Comparison of ENCODE assay signal across 20 cellular contexts in the genomic region with DNA sequence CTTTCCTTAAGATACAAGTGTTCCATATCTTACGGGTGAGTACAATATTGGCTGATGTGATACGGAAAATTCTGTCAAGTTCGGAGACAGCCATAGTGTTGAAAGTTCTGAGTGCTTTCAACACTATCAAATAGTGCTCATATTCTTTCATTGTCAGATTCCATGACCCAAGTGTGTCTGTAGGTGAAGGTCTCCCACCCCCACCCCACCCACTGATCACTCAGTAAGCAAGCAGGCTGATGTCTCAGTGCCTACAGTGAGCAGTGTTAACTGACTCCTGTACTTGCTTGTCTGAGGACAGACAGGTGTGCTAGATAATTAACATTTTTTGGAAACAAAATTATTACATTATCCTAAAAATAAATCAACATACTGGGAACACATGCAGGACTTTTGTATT.
A peak's percentile ranks its signal among the peaks of the same experiment; 100 is the strongest.
DNase-seq lines count a peak whose midpoint lies in the region; ATAC-seq, FAIRE-seq and TF ChIP-seq lines count a peak whose summit lies in the region.
"Had no signal": no experiment of that assay in that cellular context is flagged by ENCODE, and none has a peak within 500 bp of the region (broad histone marks: within the 10 kb centered on the region; RNA-seq: fewer than 3 reads in every experiment).

No MANE protein-coding gene starts in this region.

- no peaks in the 10 kb centered on the region for H3K9me3 Mint-ChIP-seq in osteocyte (ENCODE audit: unreplicated experiment)
- H3K9me3 Mint-ChIP-seq in activated naive CD4-positive, alpha-beta T cell treated with anti-CD3 and anti-CD28 coated beads, Interleukin-2, amount 50 U/mL, for 72 hours, result no peaks in the 10 kb centered on the region
- no peaks in the 10 kb centered on the region for H3K9me3 Mint-ChIP-seq in activated T-helper 17 cell treated with anti-CD3 and anti-CD28 coated beads, Interleukin-2, amount 50 U/mL, for 72 hours
- H3K9me3 Mint-ChIP-seq in activated CD4-positive, alpha-beta T cell treated with anti-CD3 and anti-CD28 coated beads, Interleukin-2, amount 10 ng/mL, durations not matched to agents 24 days and 14 days, result no peaks in the 10 kb centered on the region
- H3K9me3 Mint-ChIP-seq: CD4-positive, alpha-beta T cell had no signal

- H3K27ac Mint-ChIP-seq in osteocyte (ENCODE audit: unreplicated experiment), result peak overlapping the region; percentile 71
- H3K27ac Mint-ChIP-seq in activated naive CD4-positive, alpha-beta T cell treated with anti-CD3 and anti-CD28 coated beads, Interleukin-2, amount 50 U/mL, for 72 hours, result peak overlapping the region in 1 of 2 donors; percentile 59
- no peak overlapping the region for H3K27ac Mint-ChIP-seq in activated T-helper 17 cell treated with anti-CD3 and anti-CD28 coated beads, Interleukin-2, amount 50 U/mL, for 72 hours
- no peak overlapping the region for H3K27ac Mint-ChIP-seq in activated CD4-positive, alpha-beta T cell treated with anti-CD3 and anti-CD28 coated beads, Interleukin-2, amount 10 ng/mL, durations not matched to agents 24 days and 14 days
- H3K27ac Mint-ChIP-seq: CD4-positive, alpha-beta T cell had no signal

- TF ChIP-seq RAD21 in SK-N-SH (IDR thresholded peaks at IDR 0.05; ENCODE audit: low read length), result no peak

- H3K27me3 Mint-ChIP-seq in osteocyte (ENCODE audit: unreplicated experiment), result no peaks in the 10 kb centered on the region
- H3K27me3 Mint-ChIP-seq in activated T-helper 17 cell treated with anti-CD3 and anti-CD28 coated beads, Interleukin-2, amount 50 U/mL, for 72 hours, result no peaks in the 10 kb centered on the region
- no peaks in the 10 kb centered on the region for H3K27me3 Mint-ChIP-seq in activated CD4-positive, alpha-beta T cell treated with anti-CD3 and anti-CD28 coated beads, Interleukin-2, amount 10 ng/mL, durations not matched to agents 24 days and 14 days
- H3K27me3 Mint-ChIP-seq: CD4-positive, alpha-beta T cell had no signal

- no peaks in the 10 kb centered on the region for H3K9me2 ChIP-seq in SK-N-SH

- H3K4me1 Mint-ChIP-seq in osteocyte (ENCODE audit: unreplicated experiment), result peaks cover 27% of the 10 kb centered on the region
- peaks cover 18% of the 10 kb centered on the region for H3K4me1 Mint-ChIP-seq in activated T-helper 17 cell treated with anti-CD3 and anti-CD28 coated beads, Interleukin-2, amount 50 U/mL, for 72 hours
- peaks cover 25% of the 10 kb centered on the region for H3K4me1 Mint-ChIP-seq in activated CD4-positive, alpha-beta T cell treated with anti-CD3 and anti-CD28 coated beads, Interleukin-2, amount 10 ng/mL, durations not matched to agents 24 days and 14 days

- H4K20me1 ChIP-seq in SK-N-SH (ENCODE audit: insufficient read depth), result no peaks in the 10 kb centered on the region
- H4K20me1 ChIP-seq in endothelial cell of umbilical vein (replicated peaks; ENCODE audit: control insufficient read depth, extremely low read depth, insufficient read depth, low read length), result no peaks in the 10 kb centered on the region

- no peak for ATAC-seq in activated naive CD4-positive, alpha-beta T cell treated with anti-CD3 and anti-CD28 coated beads, Interleukin-2, amount 50 U/mL, for 72 hours
- no peak for ATAC-seq in activated T-helper 17 cell treated with anti-CD3 and anti-CD28 coated beads, Interleukin-2, amount 50 U/mL, for 72 hours (replicated peaks)
- ATAC-seq: GM12878 had no signal

- TF ChIP-seq CTCF in SK-N-SH (IDR thresholded peaks at IDR 0.05), result no peak
- no peak for TF ChIP-seq CTCF in endothelial cell of umbilical vein (IDR thresholded peaks at IDR 0.05; ENCODE audit: extremely low read depth in 1 of 2, insufficient read depth in 1 of 2, low read depth in 1 of 2, low read length in 2 of 2)
- no peak for TF ChIP-seq CTCF in osteocyte (IDR thresholded peaks at IDR 0.05)

- H3K4me3 ChIP-seq in SK-N-SH (ENCODE audit: low read depth in 2 of 2, low read length in 1 of 2) (no peak overlapping the region), endothelial cell of umbilical vein (replicated peaks in 1 of 3; ENCODE audit: insufficient read depth in 1 of 3, low read depth in 1 of 3, low read length in 3 of 3) (no peak overlapping the region)
- H3K4me3 ChIP-seq: BLaER1, GM12878, HAP-1, MG63 had no signal

- DNase-seq in H54 (ENCODE audit: insufficient read length, low spot score) (no peak), SK-N-SH (no peak), endothelial cell of umbilical vein (ENCODE audit: low read depth, low spot score) (no peak), osteocyte (ENCODE audit: extremely low spot score, unreplicated experiment) (no peak)
- DNase-seq in activated naive CD4-positive, alpha-beta T cell treated with anti-CD3 and anti-CD28 coated beads, Interleukin-2, amount 50 U/mL, for 72 hours (ENCODE audit: low spot score in 2 of 2), result no peak
- DNase-seq in stimulated activated CD4-positive, alpha-beta T cell treated with anti-CD3 and anti-CD28 coated beads, Interleukin-1b, Interleukin-23, amount 100 ng/mL, for 48 hours, result no peak
- DNase-seq in activated CD4-positive, alpha-beta T cell treated with anti-CD3 and anti-CD28 coated beads, Interleukin-2, amount 10 ng/mL, durations not matched to agents 24 days and 14 days, result no peak
- DNase-seq: CD4-positive, alpha-beta T cell; DND-41; NCI-H1417 treated with DMSO at 0.1 percent for 48 hours; NCI-H187 treated with DMSO at 0.1 percent for 48 hours; NCI-H2227 treated with DMSO at 0.1 percent for 48 hours; NCI-H510A treated with DMSO at 0.1 percent for 48 hours; NCI-H748 treated with DMSO at 0.1 percent for 48 hours had no signal

- intact Hi-C loops in endothelial cell of umbilical vein (cut with micrococcal nuclease), result loop anchor here (1.0 kb wide), 2 partner anchors 9 to 10 kb away; no protein-coding TSS in a partner anchor
- intact Hi-C loops in activated CD4-positive, alpha-beta T cell treated with anti-CD3 and anti-CD28 coated beads, Interleukin-2, amount 10 ng/mL, durations not matched to agents 24 days and 14 days (cut with micrococcal nuclease), result no loop called here

- CTCF ChIA-PET in SK-N-SH (lab: Yijun Ruan, JAX) (no interaction called here), endothelial cell of umbilical vein (lab: Charles Lee) (no interaction called here)

- H3K27me3 ChIP-seq in SK-N-SH (ENCODE audit: insufficient read depth) (no peaks in the 10 kb centered on the region), endothelial cell of umbilical vein (ENCODE audit: control insufficient read depth in 2 of 2, insufficient read depth in 2 of 2, low read length in 2 of 2) (no peaks in the 10 kb centered on the region)
- H3K27me3 ChIP-seq: BLaER1, MG63 had no signal

- H3K9me3 ChIP-seq in SK-N-SH, result no peaks in the 10 kb centered on the region
- H3K9me3 ChIP-seq in endothelial cell of umbilical vein (replicated peaks; ENCODE audit: control insufficient read depth, insufficient read depth, low read length), result no peaks in the 10 kb centered on the region
- H3K9me3 ChIP-seq: BLaER1, HAP-1, MG63 had no signal

- H3K36me3 ChIP-seq in SK-N-SH (replicated peaks in 1 of 2; ENCODE audit: control insufficient read depth in 1 of 2, insufficient read depth in 2 of 2, low read length in 1 of 2) (peaks cover 0 to 4% of the 10 kb centered on the region in 2 experiments), endothelial cell of umbilical vein (ENCODE audit: control insufficient read depth in 2 of 2, extremely low read depth in 1 of 2, insufficient read depth in 2 of 2, low read length in 2 of 2) (no peaks in the 10 kb centered on the region)
- H3K36me3 ChIP-seq: MG63 had no signal

- dilution Hi-C loops in endothelial cell of umbilical vein (cut with MboI; ENCODE audit: extremely low pct_ligation_motif_present, low sequenced_read_pairs), result no loop called here

- H3F3A ChIP-seq in SK-N-SH (replicated peaks; ENCODE audit: insufficient read depth), result peaks cover 18% of the 10 kb centered on the region

- peaks cover 3% of the 10 kb centered on the region for H3K36me3 Mint-ChIP-seq in osteocyte (ENCODE audit: unreplicated experiment)
- H3K36me3 Mint-ChIP-seq in activated naive CD4-positive, alpha-beta T cell treated with anti-CD3 and anti-CD28 coated beads, Interleukin-2, amount 50 U/mL, for 72 hours, result peaks cover 7 to 13% of the 10 kb centered on the region in 2 donors
- peaks cover 8% of the 10 kb centered on the region for H3K36me3 Mint-ChIP-seq in activated T-helper 17 cell treated with anti-CD3 and anti-CD28 coated beads, Interleukin-2, amount 50 U/mL, for 72 hours (ENCODE audit: low read depth)
- peaks cover 30% of the 10 kb centered on the region for H3K36me3 Mint-ChIP-seq in activated CD4-positive, alpha-beta T cell treated with anti-CD3 and anti-CD28 coated beads, Interleukin-2, amount 10 ng/mL, durations not matched to agents 24 days and 14 days (ENCODE audit: low read depth)

- H3K9ac ChIP-seq in SK-N-SH (no peak overlapping the region), endothelial cell of umbilical vein (replicated peaks; ENCODE audit: extremely low read depth, insufficient read depth, low read length) (peak overlapping the region; percentile 22)
- H3K9ac ChIP-seq: BLaER1 had no signal

- H2AFZ ChIP-seq in SK-N-SH (ENCODE audit: low read depth) (no peak overlapping the region; the same call in 1 of the 2 replicates), endothelial cell of umbilical vein (ENCODE audit: low read depth, low read length) (no peak overlapping the region)

- WGBS in SK-N-SH (ENCODE audit: low lambda C conversion rate), result 82% methylated on average over 3 of the region's 3 CpGs

- FAIRE-seq in H54 (lab: Jason Lieb, UNC), result peak; percentile 41
- no peak for FAIRE-seq in endothelial cell of umbilical vein (lab: Jason Lieb, UNC)
- FAIRE-seq: GM12878 had no signal

- TF ChIP-seq POLR2A in H54 (IDR thresholded peaks at IDR 0.05; ENCODE audit: low read depth, low read length) (no peak), endothelial cell of umbilical vein (IDR thresholded peaks at IDR 0.05; ENCODE audit: low read depth, low read length) (no peak)

- POLR2A ChIA-PET in SK-N-SH (lab: Yijun Ruan, JAX), result no interaction called here
- POLR2A ChIA-PET in endothelial cell of umbilical vein (lab: Charles Lee), result no interaction called here

- H3K4me3 Mint-ChIP-seq in osteocyte (ENCODE audit: unreplicated experiment), result no peak overlapping the region
- no peak overlapping the region for H3K4me3 Mint-ChIP-seq in activated T-helper 17 cell treated with anti-CD3 and anti-CD28 coated beads, Interleukin-2, amount 50 U/mL, for 72 hours
- no peak overlapping the region for H3K4me3 Mint-ChIP-seq in activated CD4-positive, alpha-beta T cell treated with anti-CD3 and anti-CD28 coated beads, Interleukin-2, amount 10 ng/mL, durations not matched to agents 24 days and 14 days
- H3K4me3 Mint-ChIP-seq: CD4-positive, alpha-beta T cell had no signal

- no TSS peak for BruUV-seq in endothelial cell of umbilical vein (replicated peaks; lab: Mats Ljungman, UMichigan)

- H3K4me1 ChIP-seq in SK-N-SH (ENCODE audit: control insufficient read depth in 1 of 2, insufficient read depth in 2 of 2, low read depth in 1 of 2, low read length in 1 of 2) (peaks cover 8 to 38% of the 10 kb centered on the region in 2 experiments), endothelial cell of umbilical vein (ENCODE audit: control insufficient read depth, extremely low read depth, insufficient read depth, low read length) (peaks cover 59% of the 10 kb centered on the region)

- H3K4me2 ChIP-seq in SK-N-SH (peak overlapping the region; percentile 54; the same call in 1 of the 2 replicates), endothelial cell of umbilical vein (ENCODE audit: insufficient read depth, low read length) (peak overlapping the region; percentile 73)
- H3K4me2 ChIP-seq: BLaER1 had no signal

- H3K79me2 ChIP-seq in SK-N-SH (ENCODE audit: insufficient read depth) (peaks cover 6% of the 10 kb centered on the region; the same call in 1 of the 2 replicates), endothelial cell of umbilical vein (ENCODE audit: control insufficient read depth, insufficient read depth, low read length) (peaks cover 16% of the 10 kb centered on the region)

- H3K27ac ChIP-seq in SK-N-SH (ENCODE audit: low read depth in 2 of 2, low read length in 1 of 2) (peak overlapping the region in 1 of 2 experiments; percentile 77; a peak in 2 of 4 replicates), endothelial cell of umbilical vein (ENCODE audit: insufficient read depth, low read depth, low read length) (peak overlapping the region; percentile 73)
- H3K27ac ChIP-seq: BLaER1, RWPE1 had no signal

- TF ChIP-seq EP300 in SK-N-SH (IDR thresholded peaks at IDR 0.05; ENCODE audit: borderline replicate concordance in 1 of 2, low read depth in 1 of 2, low read length in 1 of 2), result no peak

- no peaks in the 10 kb centered on the region for H3K9me1 ChIP-seq in endothelial cell of umbilical vein (replicated peaks; ENCODE audit: control insufficient read depth, extremely low read depth, insufficient read depth, low read length)
